Comparison of ENCODE assay signal across 28 cellular contexts in genomic region chr1:243587285-243587684, GRCh38.
"Had no signal": no experiment of that assay in that cellular context is flagged by ENCODE, and none has a peak within 500 bp of the region (broad histone marks: within the 10 kb centered on the region; RNA-seq: fewer than 3 reads in every experiment).

No MANE protein-coding gene starts in this region.

- H3K4me3 ChIP-seq: dorsolateral prefrontal cortex, gastroesophageal sphincter, heart left ventricle, hepatocyte, left lung, mucosa of descending colon, pancreas, right atrium auricular region, smooth muscle cell, thoracic aorta, tibial nerve, upper lobe of left lung had no signal

- H3K9me3 ChIP-seq: neutrophil, pancreas had no signal

- H3K27ac ChIP-seq: dorsolateral prefrontal cortex, epithelial cell of prostate, foreskin keratinocyte, gastroesophageal sphincter, heart left ventricle, hepatocyte, left lung, neutrophil, pancreas, right atrium auricular region, thoracic aorta, tibial nerve, upper lobe of left lung had no signal

- H3K36me3 ChIP-seq: left lung, neutrophil, pancreas, right atrium auricular region, thoracic aorta, upper lobe of left lung had no signal

- H3K4me2 ChIP-seq: hepatocyte, smooth muscle cell had no signal

- H3K79me2 ChIP-seq: hepatocyte had no signal

- FAIRE-seq: colon, pancreas, urothelium cell line had no signal

- H2AFZ ChIP-seq: hepatocyte had no signal

- H3K4me1 ChIP-seq: foreskin keratinocyte, gastroesophageal sphincter, heart left ventricle, left lung, pancreas, right atrium auricular region, tibial nerve, upper lobe of left lung had no signal

- DNase-seq: effector CD8-positive, alpha-beta T cell; endodermal cell; foreskin keratinocyte; heart left ventricle; left cardiac atrium; mesenchymal stem cell; mucosa of descending colon; naive B cell; pancreas; stimulated activated CD4-positive, alpha-beta T cell treated with anti-CD3 and anti-CD28 coated beads, Interleukin-12 subunit alpha, Interleukin-12 subunit beta, amount 100 ng/mL, for 4 hours; stimulated activated CD4-positive, alpha-beta T cell treated with anti-CD3 and anti-CD28 coated beads, Interleukin-1b, Interleukin-23, amount 100 ng/mL, for 48 hours; stimulated activated CD4-positive, alpha-beta T cell treated with anti-CD3 and anti-CD28 coated beads, Interleukin-4, amount 100 ng/mL, for 4 hours; stimulated activated naive B cell treated with anti-CD40 and anti-IgM and Interleukin-4, amounts not matched to agents 10 μg/mL and 1 μg/mL and 100 μg/mL, for 72 hours; upper lobe of left lung had no signal

- ATAC-seq: esophagus mucosa, foreskin keratinocyte, gastroesophageal sphincter, heart left ventricle, left cardiac atrium, left lung, mucosa of descending colon, pancreas, sciatic nerve had no signal

- H3K27me3 ChIP-seq: dorsolateral prefrontal cortex, foreskin keratinocyte, gastroesophageal sphincter, heart left ventricle, hepatocyte, left lung, neutrophil, right atrium auricular region, tibial nerve, upper lobe of left lung had no signal
